20 cellular contexts compared by ENCODE assay signal in genomic region chr7:129103561-129104324, GRCh38.
"Had no signal": no experiment of that assay in that cellular context is flagged by ENCODE, and none has a peak within 500 bp of the region (broad histone marks: within the 10 kb centered on the region; RNA-seq: fewer than 3 reads in every experiment).

No MANE protein-coding gene starts in this region.

- H3K4me3 ChIP-seq: esophagus muscularis mucosa, transverse colon had no signal

- DNase-seq: activated CD4-positive, alpha-beta T cell treated with anti-CD3 and anti-CD28 coated beads, Interleukin-2, amount 10 ng/mL, durations not matched to agents 7 days and 5 days; activated CD4-positive, CD25-positive, alpha-beta regulatory T cell; activated naive CD8-positive, alpha-beta T cell treated with anti-CD3 and anti-CD28 coated beads for 36 hours; amygdala; brain microvascular endothelial cell; cortex of kidney; effector CD4-positive, alpha-beta T cell; glutamatergic neuron; mammary epithelial cell; naive thymus-derived CD8-positive, alpha-beta T cell; nucleus accumbens; right cardiac atrium; small intestine; stimulated activated CD4-positive, alpha-beta T cell treated with anti-CD3 and anti-CD28 coated beads, Interleukin-4, amount 100 ng/mL, for 24 hours; stimulated activated naive CD4-positive, alpha-beta T cell treated with Interleukin-2 at 50 U/mL for 16 hours; substantia nigra; transverse colon had no signal

- H3K27me3 Mint-ChIP-seq: activated CD4-positive, alpha-beta T cell treated with anti-CD3 and anti-CD28 coated beads, Interleukin-2, amount 10 ng/mL, durations not matched to agents 7 days and 5 days; activated naive CD8-positive, alpha-beta T cell treated with anti-CD3 and anti-CD28 coated beads for 36 hours; naive thymus-derived CD8-positive, alpha-beta T cell; progenitor cell of endocrine pancreas had no signal

- H3K27ac Mint-ChIP-seq: activated CD4-positive, alpha-beta T cell treated with anti-CD3 and anti-CD28 coated beads, Interleukin-2, amount 10 ng/mL, durations not matched to agents 7 days and 5 days; activated naive CD8-positive, alpha-beta T cell treated with anti-CD3 and anti-CD28 coated beads for 36 hours; naive thymus-derived CD8-positive, alpha-beta T cell; progenitor cell of endocrine pancreas; T-helper 2 cell treated with Interferon-gamma antibody and Interleukin-4, amounts not matched to agents 5 μg/mL and 100 μg/mL, for 36 hours had no signal

- H3K4me1 ChIP-seq: esophagus muscularis mucosa had no signal

- H3K27ac ChIP-seq: brain microvascular endothelial cell, esophagus muscularis mucosa had no signal

- H3K4me3 Mint-ChIP-seq: activated CD4-positive, alpha-beta T cell treated with anti-CD3 and anti-CD28 coated beads, Interleukin-2, amount 10 ng/mL, durations not matched to agents 7 days and 5 days; activated naive CD8-positive, alpha-beta T cell treated with anti-CD3 and anti-CD28 coated beads for 36 hours; naive thymus-derived CD8-positive, alpha-beta T cell; T-helper 2 cell treated with Interferon-gamma antibody and Interleukin-4, amounts not matched to agents 5 μg/mL and 100 μg/mL, for 36 hours had no signal

- H3K4me1 Mint-ChIP-seq: activated CD4-positive, alpha-beta T cell treated with anti-CD3 and anti-CD28 coated beads, Interleukin-2, amount 10 ng/mL, durations not matched to agents 7 days and 5 days; activated naive CD8-positive, alpha-beta T cell treated with anti-CD3 and anti-CD28 coated beads for 36 hours; naive thymus-derived CD8-positive, alpha-beta T cell had no signal

- H3K27me3 ChIP-seq: esophagus muscularis mucosa, transverse colon had no signal

- ATAC-seq: naive thymus-derived CD8-positive, alpha-beta T cell; right cardiac atrium had no signal

- H3K36me3 Mint-ChIP-seq: activated naive CD8-positive, alpha-beta T cell treated with anti-CD3 and anti-CD28 coated beads for 36 hours; naive thymus-derived CD8-positive, alpha-beta T cell had no signal

- H3K9me3 Mint-ChIP-seq: activated CD4-positive, alpha-beta T cell treated with anti-CD3 and anti-CD28 coated beads, Interleukin-2, amount 10 ng/mL, durations not matched to agents 7 days and 5 days; activated naive CD8-positive, alpha-beta T cell treated with anti-CD3 and anti-CD28 coated beads for 36 hours; naive thymus-derived CD8-positive, alpha-beta T cell; T-helper 2 cell treated with Interferon-gamma antibody and Interleukin-4, amounts not matched to agents 5 μg/mL and 100 μg/mL, for 36 hours had no signal

- H3K36me3 ChIP-seq: brain microvascular endothelial cell, esophagus muscularis mucosa, transverse colon had no signal

- H3K9me3 ChIP-seq: esophagus muscularis mucosa, transverse colon had no signal
